Comparison of ENCODE assay signal across 10 cellular contexts in genomic region chr11:92211576-92212167, GRCh38. TPM values are rescaled to one million over a fixed set of nuclear protein-coding genes. Genes with fewer than 3 reads are reported as not detected.
DNase-seq lines count a peak whose midpoint lies in the region; ATAC-seq and TF ChIP-seq lines count a peak whose summit lies in the region.
"Had no signal": no experiment of that assay in that cellular context is flagged by ENCODE, and none has a peak within 500 bp of the region (broad histone marks: within the 10 kb centered on the region; RNA-seq: fewer than 3 reads in every experiment).

No MANE protein-coding gene starts in this region.

- in situ Hi-C loops in astrocyte of the spinal cord (cut with HindIII; ENCODE audit: low sequenced_read_pairs), result no loop called here

- H3K4me1 Mint-ChIP-seq in naive thymus-derived CD4-positive, alpha-beta T cell, result no peaks in the 10 kb centered on the region
- H3K4me1 Mint-ChIP-seq: activated CD4-positive, alpha-beta T cell treated with anti-CD3 and anti-CD28 coated beads, Interleukin-2, amount 10 ng/mL, durations not matched to agents 24 days and 14 days had no signal

- peak; percentile 14 for DNase-seq in AG09309 (ENCODE audit: low read depth)
- DNase-seq in HT1080 (ENCODE audit: low read depth), result peak; percentile 28
- peak; percentile 36 for DNase-seq in astrocyte of the spinal cord (ENCODE audit: low read depth, low spot score)
- DNase-seq in left lung, result no peak
- DNase-seq in naive thymus-derived CD4-positive, alpha-beta T cell, result no peak
- no peak for DNase-seq in activated effector memory CD4-positive, alpha-beta T cell treated with Interleukin-2 at 50 U/mL for 16 hours
- no peak for DNase-seq in Karpas-422
- DNase-seq: activated CD4-positive, alpha-beta T cell treated with anti-CD3 and anti-CD28 coated beads, Interleukin-2, amount 10 ng/mL, durations not matched to agents 24 days and 14 days had no signal

- H3K4me3 ChIP-seq in AG09309 (ENCODE audit: control insufficient read depth, low read depth, low read length), result no peak overlapping the region
- no peak overlapping the region for H3K4me3 ChIP-seq in astrocyte of the spinal cord (ENCODE audit: low read depth, low read length)
- H3K4me3 ChIP-seq in left lung, result no peak overlapping the region
- H3K4me3 ChIP-seq in naive thymus-derived CD4-positive, alpha-beta T cell (ENCODE audit: low read length), result no peak overlapping the region
- H3K4me3 ChIP-seq in Karpas-422 (ENCODE audit: low read length), result no peak overlapping the region

- H3K36me3 ChIP-seq in left lung, result no peaks in the 10 kb centered on the region
- H3K36me3 ChIP-seq in naive thymus-derived CD4-positive, alpha-beta T cell (ENCODE audit: control insufficient read depth in 2 of 3, insufficient read depth in 3 of 3, low read length in 3 of 3), result no peaks in the 10 kb centered on the region
- no peaks in the 10 kb centered on the region for H3K36me3 ChIP-seq in Karpas-422 (ENCODE audit: insufficient read depth, low read length)

- H3K27ac Mint-ChIP-seq in naive thymus-derived CD4-positive, alpha-beta T cell, result no peak overlapping the region
- H3K27ac Mint-ChIP-seq: activated CD4-positive, alpha-beta T cell treated with anti-CD3 and anti-CD28 coated beads, Interleukin-2, amount 10 ng/mL, durations not matched to agents 24 days and 14 days had no signal

- H3K36me3 Mint-ChIP-seq in naive thymus-derived CD4-positive, alpha-beta T cell, result no peaks in the 10 kb centered on the region

- no peak overlapping the region for H3K4me2 ChIP-seq in Karpas-422 (ENCODE audit: low read depth, low read length, poor library complexity, severe bottlenecking)

- no peaks in the 10 kb centered on the region for H3K79me2 ChIP-seq in Karpas-422 (ENCODE audit: low read length)

- H3K9me3 ChIP-seq in left lung (no peaks in the 10 kb centered on the region), Karpas-422 (ENCODE audit: low read length) (peaks cover 36% of the 10 kb centered on the region)
- H3K9me3 ChIP-seq in naive thymus-derived CD4-positive, alpha-beta T cell (ENCODE audit: control insufficient read depth in 2 of 3, low read length in 3 of 3), result no peaks in the 10 kb centered on the region

- peak; percentile 19 for ATAC-seq in left lung
- ATAC-seq in naive thymus-derived CD4-positive, alpha-beta T cell, result no peak
- no peak for ATAC-seq in HG03571 (IDR thresholded peaks at IDR 0.05; ENCODE audit: unreplicated experiment)

- peak; percentile 67 for TF ChIP-seq CTCF in AG09309 (IDR thresholded peaks at IDR 0.05; ENCODE audit: control insufficient read depth, insufficient read depth, low read depth, low read length, missing control alignments)
- TF ChIP-seq CTCF in astrocyte of the spinal cord (IDR thresholded peaks at IDR 0.05; ENCODE audit: low read depth, low read length), result peak; percentile 54
- no peak for TF ChIP-seq CTCF in left lung (IDR thresholded peaks at IDR 0.05)

- H3K27ac ChIP-seq in left lung (no peak overlapping the region), Karpas-422 (ENCODE audit: low read length) (no peak overlapping the region)
- H3K27ac ChIP-seq in naive thymus-derived CD4-positive, alpha-beta T cell (ENCODE audit: low read depth, low read length), result no peak overlapping the region
- H3K27ac ChIP-seq: epithelial cell of prostate had no signal

- H3K9me3 Mint-ChIP-seq in naive thymus-derived CD4-positive, alpha-beta T cell, result peaks cover 0 to 5% (median 0%) of the 10 kb centered on the region in 11 donors
- H3K9me3 Mint-ChIP-seq: activated CD4-positive, alpha-beta T cell treated with anti-CD3 and anti-CD28 coated beads, Interleukin-2, amount 10 ng/mL, durations not matched to agents 24 days and 14 days had no signal

- intact Hi-C loops in left lung (cut with DNase I), result no loop called here
- intact Hi-C loops in naive thymus-derived CD4-positive, alpha-beta T cell (cut with micrococcal nuclease), result no loop called here

- H2AFZ ChIP-seq in Karpas-422 (ENCODE audit: low read length), result no peak overlapping the region

- H3K9me2 ChIP-seq in Karpas-422 (replicated peaks; ENCODE audit: insufficient read depth, low read length), result peaks cover 5% of the 10 kb centered on the region; the same call in 1 of the 2 replicates

- no peaks in the 10 kb centered on the region for H4K20me1 ChIP-seq in Karpas-422 (ENCODE audit: insufficient read depth, low read depth, low read length)

- CTCF ChIA-PET in naive thymus-derived CD4-positive, alpha-beta T cell (lab: Charles Lee), result no interaction called here

- H3K9ac ChIP-seq in Karpas-422 (ENCODE audit: low read length), result no peak overlapping the region

- H3K4me3 Mint-ChIP-seq in naive thymus-derived CD4-positive, alpha-beta T cell, result no peak overlapping the region
- H3K4me3 Mint-ChIP-seq: activated CD4-positive, alpha-beta T cell treated with anti-CD3 and anti-CD28 coated beads, Interleukin-2, amount 10 ng/mL, durations not matched to agents 24 days and 14 days had no signal

- no peaks in the 10 kb centered on the region for H3K27me3 ChIP-seq in left lung
- no peaks in the 10 kb centered on the region for H3K27me3 ChIP-seq in naive thymus-derived CD4-positive, alpha-beta T cell (ENCODE audit: control insufficient read depth in 2 of 2, insufficient read depth in 2 of 2, low read length in 2 of 2)
- H3K27me3 ChIP-seq in Karpas-422 (ENCODE audit: low read length), result no peaks in the 10 kb centered on the region

- POLR2A ChIA-PET in naive thymus-derived CD4-positive, alpha-beta T cell (lab: Charles Lee), result no interaction called here

- H3K4me1 ChIP-seq in left lung (no peaks in the 10 kb centered on the region), Karpas-422 (ENCODE audit: low read length) (no peaks in the 10 kb centered on the region)
- no peaks in the 10 kb centered on the region for H3K4me1 ChIP-seq in naive thymus-derived CD4-positive, alpha-beta T cell (ENCODE audit: control insufficient read depth in 2 of 2, insufficient read depth in 2 of 2, low read length in 2 of 2)

- peaks cover 0 to 4% (median 0%) of the 10 kb centered on the region in 5 donors for H3K27me3 Mint-ChIP-seq in naive thymus-derived CD4-positive, alpha-beta T cell
- H3K27me3 Mint-ChIP-seq: activated CD4-positive, alpha-beta T cell treated with anti-CD3 and anti-CD28 coated beads, Interleukin-2, amount 10 ng/mL, durations not matched to agents 24 days and 14 days had no signal

RNA-seq across cellular contexts. Expression of gene FAT3, which starts 12.9 kb away (rescaled TPM):
- total RNA-seq in HT1080 (2014; rRNA removed; shearing (Covaris generic)), result 0.20 and 0.27 TPM in 2 replicates
- 0.10 and 0.78 TPM in 2 replicates for polyA plus RNA-seq in HT1080 (2015; cell fraction: cytosol; rRNA removed)
- 0.61 and 0.75 TPM in 2 replicates for polyA plus RNA-seq in HT1080 (2015; cell fraction: nucleus; rRNA removed)
- 1 to 10 TPM; 3.0 to 9.7 TPM for total RNA-seq in left lung
- total RNA-seq in naive thymus-derived CD4-positive, alpha-beta T cell, result not detected
- not detected for polyA plus RNA-seq in naive thymus-derived CD4-positive, alpha-beta T cell
- total RNA-seq in Karpas-422 (2014; rRNA removed; shearing (Covaris generic); ENCODE audit: low replicate concordance), result not detected in 2 replicates
- total RNA-seq: activated CD4-positive, alpha-beta T cell treated with anti-CD3 and anti-CD28 coated beads, Interleukin-2, amount 10 ng/mL, durations not matched to agents 24 days and 14 days had no signal

Comparison
In these comparisons a context has a peak if more than half of its experiments do, and no peak if none do; other contexts are left out.
1. DNase-seq: peak in AG09309 (single experiment), HT1080 (single experiment) and astrocyte of the spinal cord (single experiment); none in left lung (0 of 2), naive thymus-derived CD4-positive, alpha-beta T cell (0 of 9), activated effector memory CD4-positive, alpha-beta T cell treated with Interleukin-2 at 50 U/mL for 16 hours (single experiment) and Karpas-422 (single experiment).
2. CTCF ChIP-seq: peak in AG09309 (single experiment) and astrocyte of the spinal cord (single experiment); none in left lung (0 of 2).